In the genomic region with DNA sequence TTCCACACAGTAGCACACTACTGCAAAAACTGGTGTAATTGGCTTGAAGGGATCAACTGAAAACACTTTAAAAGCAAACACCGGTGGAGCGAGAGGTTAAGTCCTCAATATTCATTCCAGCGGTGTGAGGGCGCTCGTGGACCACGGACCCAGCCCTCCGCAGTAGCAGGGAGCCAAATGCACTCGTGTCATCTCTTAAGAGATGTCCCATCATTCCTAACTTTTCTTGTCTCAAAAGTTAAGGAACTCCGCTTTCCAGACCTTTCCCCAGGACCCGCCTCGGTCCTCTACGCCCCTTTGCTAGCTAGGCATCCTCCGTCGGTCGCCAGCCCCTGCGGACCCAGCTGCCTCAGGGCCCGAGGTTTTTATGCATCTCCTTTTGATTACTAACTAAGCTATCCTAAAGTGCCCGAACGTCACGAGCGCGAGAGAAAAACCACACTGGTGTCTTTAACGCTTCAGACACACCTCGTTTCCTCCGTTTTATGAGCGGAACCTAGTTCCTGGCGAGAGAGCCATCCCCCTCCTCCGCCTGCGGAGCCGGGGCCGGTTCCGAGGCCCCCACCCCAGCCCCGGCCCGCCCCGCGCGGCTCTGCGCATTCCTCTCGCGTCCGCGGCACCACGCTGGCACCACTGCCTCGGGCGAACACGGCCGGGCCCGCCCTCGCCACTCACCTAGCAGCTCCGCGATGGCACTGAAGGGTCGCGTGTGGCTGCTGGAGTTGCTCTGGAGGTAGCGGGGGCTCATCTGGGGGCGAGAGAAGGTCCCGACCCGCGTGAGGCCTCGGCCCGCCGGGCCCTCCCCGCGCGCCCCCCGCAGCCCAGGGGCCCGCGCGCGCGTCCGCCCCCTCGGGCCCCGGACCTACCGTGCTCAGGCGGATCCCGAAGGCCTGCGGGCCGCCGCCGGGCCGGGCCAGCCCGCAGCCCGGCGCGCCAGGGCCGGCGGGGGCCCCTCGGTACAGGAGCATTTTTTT, we compare ENCODE assay signal across 8 cellular contexts. TPM values are rescaled to one million over a fixed set of nuclear protein-coding genes. Genes with fewer than 3 reads are reported as not detected.
DNase-seq lines count a peak whose midpoint lies in the region; ATAC-seq and TF ChIP-seq lines count a peak whose summit lies in the region.

No MANE protein-coding gene starts in this region.

- H4K20me1 ChIP-seq in BLaER1 (peaks cover 5% of the 10 kb centered on the region; the same call in 1 of the 2 replicates), PC-3 (ENCODE audit: low read length) (no peaks in the 10 kb centered on the region)

- no peaks in the 10 kb centered on the region for H3K36me3 Mint-ChIP-seq in type B pancreatic cell

- peak overlapping the region; percentile 86 for H3K27ac Mint-ChIP-seq in type B pancreatic cell

- H3K36me3 ChIP-seq in BLaER1 (no peaks in the 10 kb centered on the region), PC-3 (ENCODE audit: low read depth, low read length) (no peaks in the 10 kb centered on the region; the same call in 1 of the 2 replicates), neuron (ENCODE audit: insufficient read depth, low read length) (no peaks in the 10 kb centered on the region)

- peak overlapping the region; percentile 92 for H3K4me3 Mint-ChIP-seq in type B pancreatic cell

- intact Hi-C loops in PC-3 (cut with micrococcal nuclease) = no loop called here

- TF ChIP-seq CTCF in PC-3 (conservative IDR thresholded peaks at IDR 0.05; ENCODE audit: low read depth, low read length) (peak; percentile 75), foreskin fibroblast (IDR thresholded peaks at IDR 0.05; ENCODE audit: low read depth, low read length) (peak; percentile 48), type B pancreatic cell (conservative IDR thresholded peaks at IDR 0.05) (peak; percentile 59)

- POLR2A ChIA-PET in PC-3 (lab: Charles Lee; ENCODE audit: unreplicated experiment) = interaction anchor here (0.7 kb wide), 1 partner anchor 629 kb away, joined by 8 read pairs; a partner anchor contains a TSS

- H3K9me3 ChIP-seq in BLaER1 (peaks cover 10% of the 10 kb centered on the region), PC-3 (ENCODE audit: low read length) (no peaks in the 10 kb centered on the region), neuron (ENCODE audit: low read length) (peaks cover 2% of the 10 kb centered on the region)

- no peaks in the 10 kb centered on the region for H3K4me1 ChIP-seq in BLaER1
- H3K4me1 ChIP-seq in PC-3 (ENCODE audit: insufficient read depth, low read length) = peaks cover 12% of the 10 kb centered on the region
- H3K4me1 ChIP-seq in neuron (ENCODE audit: insufficient read depth, low read length) = no peaks in the 10 kb centered on the region

- no peaks in the 10 kb centered on the region for H3F3A ChIP-seq in PC-3 (ENCODE audit: low read length, unreplicated experiment)

- H3K27ac ChIP-seq in BLaER1 = peak overlapping the region; percentile 35; the same call in 1 of the 2 replicates
- no peak overlapping the region for H3K27ac ChIP-seq in PC-3 (ENCODE audit: low read length)

- CTCF ChIA-PET in PC-3 (lab: Charles Lee) = interaction anchor here (0.6 kb wide), 1 partner anchor 26 kb away, joined by 4 read pairs; no protein-coding TSS in a partner anchor

- H3K79me2 ChIP-seq in PC-3 (ENCODE audit: low read length) = peaks cover 23% of the 10 kb centered on the region

- no peaks in the 10 kb centered on the region for H3K9me3 Mint-ChIP-seq in type B pancreatic cell

- BruUV-seq in PC-3 (replicated peaks; lab: Mats Ljungman, UMichigan) = TSS peak; percentile 45

- H2AFZ ChIP-seq in PC-3 (ENCODE audit: low read length) = peak overlapping the region; percentile 88
- peak overlapping the region; percentile 21 for H2AFZ ChIP-seq in neuron (ENCODE audit: low read depth, low read length)

- H3K4me2 ChIP-seq in BLaER1 (peak overlapping the region; percentile 80), PC-3 (ENCODE audit: low read length) (peak overlapping the region; percentile 91)

- H3K27me3 ChIP-seq in BLaER1 (peaks cover 57% of the 10 kb centered on the region), PC-3 (ENCODE audit: low read length) (no peaks in the 10 kb centered on the region), neuron (ENCODE audit: insufficient read depth, low read length) (no peaks in the 10 kb centered on the region)

- no peaks in the 10 kb centered on the region for H3K27me3 Mint-ChIP-seq in type B pancreatic cell

- H3K9ac ChIP-seq in BLaER1 (peak overlapping the region; percentile 76), PC-3 (ENCODE audit: low read length) (peak overlapping the region; percentile 38)

- peak; percentile 73 for DNase-seq in PC-3
- peak; percentile 31 for DNase-seq in activated gamma-delta T cell treated with Interleukin-2 at 50 U/mL for 16 hours
- DNase-seq in foreskin fibroblast = peak; percentile 51 to 80
- DNase-seq in type B pancreatic cell (ENCODE audit: extremely low spot score, unreplicated experiment) = no peak

- no peaks in the 10 kb centered on the region for H3K9me2 ChIP-seq in PC-3 (replicated peaks; ENCODE audit: low read length)

- peak; percentile 44 for ATAC-seq in GM19372 (IDR thresholded peaks at IDR 0.05; ENCODE audit: low read depth, unreplicated experiment)
- ATAC-seq in HG03565 (IDR thresholded peaks at IDR 0.05; ENCODE audit: unreplicated experiment) = peak; percentile 25
- peak; percentile 74 for ATAC-seq in PC-3

- H3K4me3 ChIP-seq in BLaER1 (peak overlapping the region; percentile 74), PC-3 (ENCODE audit: low read length) (peak overlapping the region; percentile 86), foreskin fibroblast (ENCODE audit: low read depth in 1 of 2, low read length in 2 of 2) (peak overlapping the region; percentile 67 to 74), neuron (ENCODE audit: low read length) (peak overlapping the region; percentile 70)

- peaks cover 6% of the 10 kb centered on the region for H3K4me1 Mint-ChIP-seq in type B pancreatic cell (ENCODE audit: unreplicated experiment)

RNA-seq across cellular contexts. Expression of a gene that starts 0.7 kb away (rescaled TPM):
- 24.8 and 25.7 TPM in 2 replicates for total RNA-seq in PC-3 (2014; rRNA removed)
- total RNA-seq in type B pancreatic cell (ENCODE audit: low replicate concordance) = 18.1 and 28.8 TPM in 2 replicates
